ENCODE assay signal across 24 cellular contexts in genomic region chr5:61232490-61232889, GRCh38.
DNase-seq lines count a peak whose midpoint lies in the region; TF ChIP-seq lines count a peak whose summit lies in the region.
"Had no signal": no experiment of that assay in that cellular context is flagged by ENCODE, and none has a peak within 500 bp of the region (broad histone marks: within the 10 kb centered on the region; RNA-seq: fewer than 3 reads in every experiment).

No MANE protein-coding gene starts in this region.

- peaks cover 8% of the 10 kb centered on the region for H3K9me3 Mint-ChIP-seq in mesothelial cell of epicardium
- H3K9me3 Mint-ChIP-seq: natural killer cell had no signal

- H3K27me3 Mint-ChIP-seq in mesothelial cell of epicardium (ENCODE audit: low read depth) = no peaks in the 10 kb centered on the region

- H3K4me3 ChIP-seq in astrocyte of the cerebellum (ENCODE audit: low read depth, low read length) (no peak overlapping the region), fibroblast of villous mesenchyme (ENCODE audit: low read depth, low read length) (no peak overlapping the region)
- H3K4me3 ChIP-seq: HAP-1, hepatocyte, SK-N-MC had no signal

- H3K4me1 Mint-ChIP-seq in mesothelial cell of epicardium = peaks cover 7% of the 10 kb centered on the region
- H3K4me1 Mint-ChIP-seq: activated CD4-positive, alpha-beta T cell treated with anti-CD3 and anti-CD28 coated beads for 36 hours had no signal

- no peaks in the 10 kb centered on the region for H3K36me3 Mint-ChIP-seq in mesothelial cell of epicardium
- H3K36me3 Mint-ChIP-seq: IgD-negative memory B cell, natural killer cell had no signal

- DNase-seq in M059J (ENCODE audit: low read depth) (peak; percentile 14), astrocyte of the cerebellum (ENCODE audit: low read depth) (peak; percentile 64), fibroblast of villous mesenchyme (ENCODE audit: low read depth) (peak; percentile 20), smooth muscle cell of the brain vasculature (ENCODE audit: low read depth, low spot score) (peak; percentile 24), NCI-H526 (lab: John Stamatoyannopoulos, UW) (no peak), mesothelial cell of epicardium (ENCODE audit: low spot score in 2 of 2, unreplicated experiment in 2 of 2) (no peak), GF-D8 (lab: John Stamatoyannopoulos, UW) (no peak)
- DNase-seq: activated CD4-positive, alpha-beta T cell treated with anti-CD3 and anti-CD28 coated beads for 36 hours; activated gamma-delta T cell; activated naive CD8-positive, alpha-beta T cell treated with anti-CD3 and anti-CD28 coated beads, Interleukin-2, amount 50 U/mL, for 24 hours; brain microvascular endothelial cell; Calu3; DMS79 treated with DMSO at 0.1 percent for 48 hours; effector CD4-positive, alpha-beta T cell; natural killer cell; NCI-H1105 treated with DMSO at 0.1 percent for 48 hours; NCI-H1930; NCI-H526 treated with DMSO at 0.1 percent for 48 hours; stimulated activated CD4-positive, alpha-beta T cell treated with anti-CD3 and anti-CD28 coated beads, Interleukin-12 subunit alpha, Interleukin-12 subunit beta, amount 100 ng/mL, for 4 hours; stimulated activated CD4-positive, alpha-beta T cell treated with anti-CD3 and anti-CD28 coated beads, Interleukin-4, amount 100 ng/mL, for 1 hour had no signal

- TF ChIP-seq CTCF in astrocyte of the cerebellum (IDR thresholded peaks at IDR 0.05; ENCODE audit: low read depth, low read length, missing control alignments) (no peak), fibroblast of villous mesenchyme (IDR thresholded peaks at IDR 0.05; ENCODE audit: insufficient read depth, low read depth, low read length) (no peak), mesothelial cell of epicardium (IDR thresholded peaks at IDR 0.05; ENCODE audit: unreplicated experiment) (no peak)

- H3K27ac Mint-ChIP-seq in mesothelial cell of epicardium = no peak overlapping the region
- H3K27ac Mint-ChIP-seq: activated CD4-positive, alpha-beta T cell treated with anti-CD3 and anti-CD28 coated beads for 36 hours; activated naive CD8-positive, alpha-beta T cell treated with anti-CD3 and anti-CD28 coated beads, Interleukin-2, amount 50 U/mL, for 24 hours; IgD-negative memory B cell; natural killer cell had no signal

- H3K4me3 Mint-ChIP-seq in mesothelial cell of epicardium = no peak overlapping the region
- H3K4me3 Mint-ChIP-seq: activated CD4-positive, alpha-beta T cell treated with anti-CD3 and anti-CD28 coated beads for 36 hours; activated naive CD8-positive, alpha-beta T cell treated with anti-CD3 and anti-CD28 coated beads, Interleukin-2, amount 50 U/mL, for 24 hours; IgD-negative memory B cell; natural killer cell had no signal

- in situ Hi-C loops in astrocyte of the cerebellum (cut with HindIII; ENCODE audit: low sequenced_read_pairs) = no loop called here

Comparison
In these comparisons a context has a peak if more than half of its experiments do, and no peak if none do; other contexts are left out.
1. DNase-seq: peak in M059J (single experiment), astrocyte of the cerebellum (single experiment), fibroblast of villous mesenchyme (single experiment) and smooth muscle cell of the brain vasculature (single experiment); none in NCI-H526 (0 of 2), mesothelial cell of epicardium (0 of 2) and GF-D8 (single experiment).